In the genomic region with DNA sequence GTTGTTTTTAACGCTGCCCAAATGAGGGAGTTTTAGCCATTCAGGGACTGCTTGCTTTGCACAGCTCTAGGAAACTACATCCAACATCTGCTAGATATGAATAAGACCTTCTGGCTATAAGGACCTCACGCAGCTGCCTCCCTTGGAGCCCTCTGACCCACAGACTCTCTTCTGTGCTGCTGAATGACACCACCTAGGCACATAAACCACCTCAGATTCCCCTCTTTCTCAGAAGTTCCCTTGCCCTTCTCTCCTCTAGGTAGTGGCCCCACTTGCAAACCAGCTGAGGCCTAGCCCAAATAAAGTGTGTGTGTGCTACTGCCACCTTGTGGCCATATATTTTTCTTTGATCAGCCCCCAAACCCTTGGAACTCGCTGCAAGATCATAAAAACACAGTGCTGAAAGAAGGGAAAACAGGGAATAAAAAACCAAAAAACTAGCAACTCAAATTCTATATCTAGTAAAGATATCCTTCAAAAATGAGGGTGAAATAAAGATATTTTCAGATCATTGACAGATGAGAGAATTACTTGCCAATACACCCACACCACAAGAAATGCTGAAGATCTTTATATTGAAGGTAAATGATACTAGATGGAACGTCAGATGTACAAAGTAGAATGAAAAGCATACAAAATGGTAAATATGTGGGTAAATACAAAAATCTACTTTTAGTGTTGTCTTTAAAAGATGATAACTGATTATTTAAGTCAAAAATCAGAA, we compare ENCODE assay signal across 7 cellular contexts.
DNase-seq lines count a peak whose midpoint lies in the region; ATAC-seq, FAIRE-seq and TF ChIP-seq lines count a peak whose summit lies in the region.

No MANE protein-coding gene starts in this region.

- no peak for TF ChIP-seq POLR2A in GM12878 (IDR thresholded peaks at IDR 0.05; ENCODE audit: low read depth, low read length)

- 15% methylated on average over 4 of the region's 4 CpGs for WGBS in GM12878 (ENCODE audit: insufficient coverage, insufficient replicate concordance, low lambda C conversion rate, missing lambda C conversion rate)

- BruUV-seq in GM12878 (replicated peaks; lab: Mats Ljungman, UMichigan) = no TSS peak

- H3K79me2 ChIP-seq in SU-DHL-6 (ENCODE audit: insufficient read depth, low read length) = no peaks in the 10 kb centered on the region
- H3K79me2 ChIP-seq in GM12878 (ENCODE audit: control insufficient read depth, insufficient read depth, low read length) = no peaks in the 10 kb centered on the region

- ATAC-seq in GM21367 (IDR thresholded peaks at IDR 0.05; ENCODE audit: unreplicated experiment) = peak; percentile 90
- ATAC-seq in HG03565 (IDR thresholded peaks at IDR 0.05; ENCODE audit: unreplicated experiment) = peak; percentile 78
- peak; percentile 99 for ATAC-seq in GM12878

- peak; percentile 67 for TF ChIP-seq RAD21 in GM12878 (IDR thresholded peaks at IDR 0.05; ENCODE audit: insufficient read depth, low read depth, low read length)

- no peak overlapping the region for H3K4me2 ChIP-seq in SU-DHL-6 (ENCODE audit: low read depth, low read length, poor library complexity, severe bottlenecking)
- H3K4me2 ChIP-seq in GM12878 (ENCODE audit: control insufficient read depth, insufficient read depth) = no peak overlapping the region

- TF ChIP-seq CTCF in GM10266 (IDR thresholded peaks at IDR 0.05; ENCODE audit: control insufficient read depth, insufficient read depth, low read depth, missing control alignments) (peak; percentile 69), SU-DHL-6 (IDR thresholded peaks at IDR 0.05; ENCODE audit: insufficient read depth, low read length, poor library complexity, severe bottlenecking) (peak; percentile 47), GM12878 (IDR thresholded peaks at IDR 0.05 in 2 of 3, conservative IDR thresholded peaks at IDR 0.05 in 1 of 3; ENCODE audit: control insufficient read depth in 2 of 3, extremely low read depth in 1 of 3, insufficient read depth in 1 of 3, low read depth in 3 of 3, low read length in 3 of 3) (peak; percentile 63 to 69 (median 69)), kidney (IDR thresholded peaks at IDR 0.05; ENCODE audit: borderline replicate concordance, extremely low read depth, insufficient read depth) (peak; percentile 53)

- no peaks in the 10 kb centered on the region for H3K36me3 ChIP-seq in SU-DHL-6 (ENCODE audit: low read length)
- no peaks in the 10 kb centered on the region for H3K36me3 ChIP-seq in GM12878 (ENCODE audit: control insufficient read depth in 2 of 2, insufficient read depth in 2 of 2, low read length in 1 of 2)
- H3K36me3 ChIP-seq in kidney (ENCODE audit: control insufficient read depth in 1 of 2, insufficient read depth in 2 of 2, low read length in 2 of 2) = no peaks in the 10 kb centered on the region

- H2AFZ ChIP-seq in SU-DHL-6 (ENCODE audit: low read depth, low read length, severe bottlenecking) = no peak overlapping the region
- peak overlapping the region; percentile 33 for H2AFZ ChIP-seq in GM12878 (ENCODE audit: control insufficient read depth, low read depth, low read length)

- H3K27ac ChIP-seq in SU-DHL-6 (ENCODE audit: low read depth, low read length) (no peak overlapping the region), GM12878 (ENCODE audit: control insufficient read depth, insufficient read depth) (no peak overlapping the region), kidney (ENCODE audit: low read depth in 2 of 2, low read length in 2 of 2) (no peak overlapping the region)

- H3F3A ChIP-seq in SU-DHL-6 (ENCODE audit: insufficient read depth) = no peaks in the 10 kb centered on the region

- FAIRE-seq in GM12878 (lab: Jason Lieb, UNC) (peak; percentile 88), kidney (lab: Jason Lieb, UNC) (peak; percentile 3)

- intact Hi-C loops in GM12878 (cut with micrococcal nuclease; ENCODE audit: unreplicated experiment) (loop anchor here (1.0 to 10.0 kb wide), 3 partner anchors 571 to 1698 kb away; no protein-coding TSS in a partner anchor), kidney (cut with DNase I) (no loop called here)

- H3K9me3 ChIP-seq in SU-DHL-6 (ENCODE audit: insufficient read depth, low read length) (no peaks in the 10 kb centered on the region), GM12878 (replicated peaks; ENCODE audit: control insufficient read depth, insufficient read depth, low read length) (no peaks in the 10 kb centered on the region), kidney (ENCODE audit: control insufficient read depth in 1 of 2, low read length in 2 of 2) (no peaks in the 10 kb centered on the region)

- H3K4me3 ChIP-seq in SU-DHL-6 (ENCODE audit: insufficient read depth, low read length, poor library complexity, severe bottlenecking) (no peak overlapping the region), GM12878 (no peak overlapping the region), kidney (ENCODE audit: low read length in 2 of 2) (no peak overlapping the region)

- no peak for TF ChIP-seq EP300 in GM12878 (IDR thresholded peaks at IDR 0.05; ENCODE audit: borderline replicate concordance in 1 of 2, control insufficient read depth in 1 of 2, low read depth in 2 of 2, low read length in 2 of 2)

- SMC1A ChIA-PET in GM12878 (lab: Charles Lee; ENCODE audit: uncharacterized antibody, unreplicated experiment) = interaction anchor here (0.9 to 3.8 kb wide), 10 partner anchors 7 to 1031 kb away, joined by 3 to 22 read pairs (median 3); no protein-coding TSS in a partner anchor

- H3K9ac ChIP-seq in SU-DHL-6 (ENCODE audit: low read length) (no peak overlapping the region), GM12878 (ENCODE audit: control insufficient read depth, insufficient read depth, low read length) (no peak overlapping the region), kidney (ENCODE audit: low read length in 2 of 2) (no peak overlapping the region)

- no peaks in the 10 kb centered on the region for H3K9me2 ChIP-seq in SU-DHL-6 (replicated peaks; ENCODE audit: insufficient read depth, low read length)

- RAD21 ChIA-PET in GM12878 (lab: Charles Lee; ENCODE audit: unreplicated experiment) = interaction anchor here (0.7 to 1.4 kb wide), 3 partner anchors 17 to 573 kb away, joined by 3 to 5 read pairs (median 5); no protein-coding TSS in a partner anchor

- POLR2A ChIA-PET in GM12878 (lab: Charles Lee) = no interaction called here

- no peaks in the 10 kb centered on the region for H3K27me3 ChIP-seq in SU-DHL-6 (ENCODE audit: low read length)
- H3K27me3 ChIP-seq in GM12878 (replicated peaks in 1 of 2; ENCODE audit: control insufficient read depth in 2 of 2, insufficient read depth in 2 of 2, low read length in 1 of 2) = no peaks in the 10 kb centered on the region

- H4K20me1 ChIP-seq in SU-DHL-6 (ENCODE audit: low read depth, low read length) (no peaks in the 10 kb centered on the region), GM12878 (ENCODE audit: control insufficient read depth, insufficient read depth) (no peaks in the 10 kb centered on the region)

- peak; percentile 20 for DNase-seq in GM10266 (ENCODE audit: extremely low spot score)
- DNase-seq in GM12878 (ENCODE audit: low read depth, low spot score) = no peak
- DNase-seq in kidney = no peak
- peak; percentile 5 to 11 for DNase-seq in stimulated activated CD4-positive, alpha-beta T cell treated with anti-CD3 and anti-CD28 coated beads, Interleukin-4, amount 100 ng/mL, for 48 hours (ENCODE audit: low read depth in 2 of 2)

- in situ Hi-C loops in GM12878 (cut with MboI) = loop anchor here (25.0 kb wide), 1 partner anchor 709 kb away; no protein-coding TSS in a partner anchor

- CTCF ChIA-PET in GM12878 (lab: Yijun Ruan, JAX) = interaction anchor here (0.6 to 7.1 kb wide), 26 partner anchors 8 to 1118 kb away, joined by 3 to 39 read pairs (median 4); no protein-coding TSS in a partner anchor

- no peaks in the 10 kb centered on the region for H3K4me1 ChIP-seq in GM12878 (ENCODE audit: control insufficient read depth, insufficient read depth, low read length)
- H3K4me1 ChIP-seq in kidney (ENCODE audit: control insufficient read depth in 1 of 2, insufficient read depth in 1 of 2, low read depth in 1 of 2, low read length in 2 of 2) = no peaks in the 10 kb centered on the region

TF ChIP-seq in GM12878, 131 proteins besides CTCF, POLR2A, EP300 and RAD21:
- 0 out of 2 replicates have a peak, but pooled peaks have one; percentile 25 for TF ChIP-seq YY1 (IDR thresholded peaks at IDR 0.05; ENCODE audit: low read depth, low read length)
- TF ChIP-seq SMC3 (IDR thresholded peaks at IDR 0.05; ENCODE audit: borderline replicate concordance, low read length) = peak; percentile 70
- TF ChIP-seq, protein P1, sequence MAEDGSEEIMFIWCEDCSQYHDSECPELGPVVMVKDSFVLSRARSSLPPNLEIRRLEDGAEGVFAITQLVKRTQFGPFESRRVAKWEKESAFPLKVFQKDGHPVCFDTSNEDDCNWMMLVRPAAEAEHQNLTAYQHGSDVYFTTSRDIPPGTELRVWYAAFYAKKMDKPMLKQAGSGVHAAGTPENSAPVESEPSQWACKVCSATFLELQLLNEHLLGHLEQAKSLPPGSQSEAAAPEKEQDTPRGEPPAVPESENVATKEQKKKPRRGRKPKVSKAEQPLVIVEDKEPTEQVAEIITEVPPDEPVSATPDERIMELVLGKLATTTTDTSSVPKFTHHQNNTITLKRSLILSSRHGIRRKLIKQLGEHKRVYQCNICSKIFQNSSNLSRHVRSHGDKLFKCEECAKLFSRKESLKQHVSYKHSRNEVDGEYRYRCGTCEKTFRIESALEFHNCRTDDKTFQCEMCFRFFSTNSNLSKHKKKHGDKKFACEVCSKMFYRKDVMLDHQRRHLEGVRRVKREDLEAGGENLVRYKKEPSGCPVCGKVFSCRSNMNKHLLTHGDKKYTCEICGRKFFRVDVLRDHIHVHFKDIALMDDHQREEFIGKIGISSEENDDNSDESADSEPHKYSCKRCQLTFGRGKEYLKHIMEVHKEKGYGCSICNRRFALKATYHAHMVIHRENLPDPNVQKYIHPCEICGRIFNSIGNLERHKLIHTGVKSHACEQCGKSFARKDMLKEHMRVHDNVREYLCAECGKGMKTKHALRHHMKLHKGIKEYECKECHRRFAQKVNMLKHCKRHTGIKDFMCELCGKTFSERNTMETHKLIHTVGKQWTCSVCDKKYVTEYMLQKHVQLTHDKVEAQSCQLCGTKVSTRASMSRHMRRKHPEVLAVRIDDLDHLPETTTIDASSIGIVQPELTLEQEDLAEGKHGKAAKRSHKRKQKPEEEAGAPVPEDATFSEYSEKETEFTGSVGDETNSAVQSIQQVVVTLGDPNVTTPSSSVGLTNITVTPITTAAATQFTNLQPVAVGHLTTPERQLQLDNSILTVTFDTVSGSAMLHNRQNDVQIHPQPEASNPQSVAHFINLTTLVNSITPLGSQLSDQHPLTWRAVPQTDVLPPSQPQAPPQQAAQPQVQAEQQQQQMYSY (CRISPR knock-in tag; IDR thresholded peaks at IDR 0.05) = no peak

Comparison
In these comparisons a context has a peak if more than half of its experiments do, and no peak if none do; other contexts are left out.
1. DNase-seq: peak in GM10266 (single experiment) and stimulated activated CD4-positive, alpha-beta T cell treated with anti-CD3 and anti-CD28 coated beads, Interleukin-4, amount 100 ng/mL, for 48 hours (2 of 2); none in GM12878 (single experiment) and kidney (single experiment).
2. Peak in every context shown above with its lines, with median percentiles within 50 percentile points of each other: CTCF ChIP-seq and ATAC-seq.